In the genomic region with DNA sequence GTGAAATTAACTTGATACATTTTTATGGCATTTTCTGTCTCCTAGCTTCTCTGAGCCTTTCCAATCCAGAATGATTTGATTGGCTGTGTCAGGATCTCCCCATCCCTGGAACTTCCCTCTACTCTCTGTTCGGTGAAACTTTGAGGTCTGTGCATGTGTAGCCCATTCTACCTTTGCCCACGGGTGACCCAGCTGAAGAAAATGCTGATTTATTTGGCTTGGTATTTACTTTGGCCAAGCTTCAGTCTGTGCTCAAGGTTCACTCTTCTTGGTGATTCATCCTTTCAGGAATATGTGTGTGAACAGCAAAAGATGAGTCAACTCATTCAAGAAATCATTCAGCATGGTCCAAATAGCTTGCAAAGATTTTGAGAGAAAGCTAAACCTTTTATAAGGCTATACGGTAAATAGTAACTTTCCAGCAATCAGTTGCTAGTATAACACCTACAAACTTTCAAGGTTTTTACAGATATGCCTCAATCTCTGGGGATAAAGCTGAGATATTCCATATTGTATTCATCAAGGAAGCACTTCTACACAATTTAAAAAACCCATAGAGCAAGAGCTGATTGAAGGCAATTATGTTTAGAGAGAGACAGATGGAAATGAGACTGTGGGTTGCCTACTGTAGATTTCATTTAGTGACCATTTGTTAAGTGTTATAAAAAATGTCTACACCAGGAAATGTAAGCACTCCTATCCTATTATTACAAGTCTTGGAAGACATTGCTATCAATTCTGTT, we compare ENCODE assay signal across 13 cellular contexts.
A peak's percentile ranks its signal among the peaks of the same experiment; 100 is the strongest.
DNase-seq lines count a peak whose midpoint lies in the region; ATAC-seq and TF ChIP-seq lines count a peak whose summit lies in the region.
"Had no signal": no experiment of that assay in that cellular context is flagged by ENCODE, and none has a peak within 500 bp of the region (broad histone marks: within the 10 kb centered on the region; RNA-seq: fewer than 3 reads in every experiment).

No MANE protein-coding gene starts in this region.

- no peak overlapping the region for H3K4me3 ChIP-seq in cardiac fibroblast (replicated peaks in 1 of 2; ENCODE audit: low read depth in 2 of 2, low read length in 2 of 2)

- TF ChIP-seq CTCF in cardiac fibroblast (IDR thresholded peaks at IDR 0.05; ENCODE audit: low read depth, low read length) (no peak), omental fat pad (IDR thresholded peaks at IDR 0.05) (no peak)

- peak; percentile 10 for DNase-seq in LHCN-M2 (ENCODE audit: low read depth)
- peak; percentile 45 to 78 for DNase-seq in cardiac fibroblast (ENCODE audit: low read depth in 2 of 2)
- no peak for DNase-seq in omental fat pad (ENCODE audit: low spot score)
- DNase-seq in NAMALWA (ENCODE audit: low spot score), result no peak
- no peak for DNase-seq in nucleus accumbens (lab: John Stamatoyannopoulos, UW)
- DNase-seq in NCI-H748 treated with DMSO at 0.1 percent for 48 hours (lab: John Stamatoyannopoulos, UW), result no peak
- no peak for DNase-seq in NCI-H2107 (lab: John Stamatoyannopoulos, UW)
- DNase-seq: amygdala; DMS 273 treated with DMSO at 0.1 percent for 48 hours; head of caudate nucleus; nephron progenitor cell; NK-92 treated with Interleukin-12 subunit alpha and Interleukin-12 subunit beta, amount 100 ng/mL, for 24 hours had no signal

- ATAC-seq in GM19463 (IDR thresholded peaks at IDR 0.05; ENCODE audit: unreplicated experiment), result peak; percentile 76
- peak; percentile 87 for ATAC-seq in omental fat pad (ENCODE audit: low FRiP score)

Comparison
In these comparisons a context has a peak if more than half of its experiments do, and no peak if none do; other contexts are left out.
1. DNase-seq: peak in LHCN-M2 (single experiment) and cardiac fibroblast (2 of 2); none in omental fat pad (single experiment), NAMALWA (single experiment), nucleus accumbens (0 of 56), NCI-H748 treated with DMSO at 0.1 percent for 48 hours (single experiment) and NCI-H2107 (single experiment).